Comparison of ENCODE assay signal across 8 cellular contexts in genomic region chr21:28336299-28336698, GRCh38.
DNase-seq lines count a peak whose midpoint lies in the region; ATAC-seq and TF ChIP-seq lines count a peak whose summit lies in the region.

No MANE protein-coding gene starts in this region.

- no peaks in the 10 kb centered on the region for H3K27me3 ChIP-seq in adipocyte (replicated peaks; ENCODE audit: control insufficient read depth, insufficient read depth, low read length)

- H3K27me3 Mint-ChIP-seq in type B pancreatic cell = no peaks in the 10 kb centered on the region
- no peaks in the 10 kb centered on the region for H3K27me3 Mint-ChIP-seq in activated CD8-positive, alpha-beta T cell treated with anti-CD3 and anti-CD28 coated beads, Interleukin-2, amount 10 ng/mL, durations not matched to agents 7 days and 5 days (ENCODE audit: low read depth)
- no peaks in the 10 kb centered on the region for H3K27me3 Mint-ChIP-seq in activated CD4-positive, alpha-beta memory T cell treated with anti-CD3 and anti-CD28 coated beads for 36 hours

- CTCF ChIA-PET in activated CD8-positive, alpha-beta T cell treated with anti-CD3 and anti-CD28 coated beads, Interleukin-2, amount 10 ng/mL, durations not matched to agents 7 days and 5 days (lab: Charles Lee) = interaction anchor here (1.2 kb wide), 1 partner anchor 409 kb away, joined by 7 read pairs; no protein-coding TSS in a partner anchor
- CTCF ChIA-PET in activated CD4-positive, alpha-beta memory T cell treated with anti-CD3 and anti-CD28 coated beads for 36 hours (lab: Charles Lee) = interaction anchor here (0.7 to 1.0 kb wide), 2 partner anchors 132 to 409 kb away, joined by 3 to 5 read pairs; no protein-coding TSS in a partner anchor

- DNase-seq in SIG-M5 treated with dmso at 0.1 percent for 504 hours (lab: John Stamatoyannopoulos, UW; ENCODE audit: unreplicated experiment) (peak; percentile 25), SIG-M5 (lab: John Stamatoyannopoulos, UW) (no peak), adipocyte (ENCODE audit: low read depth) (peak; percentile 88), iPS-NIHi11 (ENCODE audit: low spot score) (peak; percentile 46), type B pancreatic cell (ENCODE audit: extremely low spot score, unreplicated experiment) (no peak)
- DNase-seq in activated CD8-positive, alpha-beta T cell treated with anti-CD3 and anti-CD28 coated beads, Interleukin-2, amount 10 ng/mL, durations not matched to agents 7 days and 5 days = no peak
- no peak for DNase-seq in activated CD4-positive, alpha-beta memory T cell treated with anti-CD3 and anti-CD28 coated beads for 36 hours

- no peaks in the 10 kb centered on the region for H3K36me3 Mint-ChIP-seq in type B pancreatic cell
- no peaks in the 10 kb centered on the region for H3K36me3 Mint-ChIP-seq in activated CD8-positive, alpha-beta T cell treated with anti-CD3 and anti-CD28 coated beads, Interleukin-2, amount 10 ng/mL, durations not matched to agents 7 days and 5 days (ENCODE audit: low read depth)
- no peaks in the 10 kb centered on the region for H3K36me3 Mint-ChIP-seq in activated CD4-positive, alpha-beta memory T cell treated with anti-CD3 and anti-CD28 coated beads for 36 hours

- H3K9ac ChIP-seq in adipocyte (ENCODE audit: low read length) = peak overlapping the region; percentile 70

- no peaks in the 10 kb centered on the region for H3K9me3 ChIP-seq in adipocyte (ENCODE audit: control insufficient read depth, low read length)

- intact Hi-C loops in activated CD4-positive, alpha-beta memory T cell treated with anti-CD3 and anti-CD28 coated beads for 36 hours (cut with micrococcal nuclease) = loop anchor here (2.0 kb wide), 1 partner anchor 409 kb away; no protein-coding TSS in a partner anchor

- peaks cover 9% of the 10 kb centered on the region for H3K4me1 Mint-ChIP-seq in type B pancreatic cell (ENCODE audit: unreplicated experiment)
- no peaks in the 10 kb centered on the region for H3K4me1 Mint-ChIP-seq in activated CD8-positive, alpha-beta T cell treated with anti-CD3 and anti-CD28 coated beads, Interleukin-2, amount 10 ng/mL, durations not matched to agents 7 days and 5 days (ENCODE audit: low read depth)
- no peaks in the 10 kb centered on the region for H3K4me1 Mint-ChIP-seq in activated CD4-positive, alpha-beta memory T cell treated with anti-CD3 and anti-CD28 coated beads for 36 hours (ENCODE audit: low read depth)

- H3K36me3 ChIP-seq in adipocyte (ENCODE audit: control insufficient read depth, insufficient read depth, low read length, severe bottlenecking) = no peaks in the 10 kb centered on the region

- H3K9me3 Mint-ChIP-seq in type B pancreatic cell = no peaks in the 10 kb centered on the region
- no peaks in the 10 kb centered on the region for H3K9me3 Mint-ChIP-seq in activated CD8-positive, alpha-beta T cell treated with anti-CD3 and anti-CD28 coated beads, Interleukin-2, amount 10 ng/mL, durations not matched to agents 7 days and 5 days (ENCODE audit: insufficient read depth)
- H3K9me3 Mint-ChIP-seq in activated CD4-positive, alpha-beta memory T cell treated with anti-CD3 and anti-CD28 coated beads for 36 hours = no peaks in the 10 kb centered on the region

- ATAC-seq in activated CD4-positive, CD25-positive, alpha-beta regulatory T cell treated with anti-CD3 and anti-CD28 coated beads, Interleukin-2, amount 50 U/mL, for 24 hours = no peak
- ATAC-seq in activated CD8-positive, alpha-beta T cell treated with anti-CD3 and anti-CD28 coated beads, Interleukin-2, amount 10 ng/mL, durations not matched to agents 7 days and 5 days = no peak

- TF ChIP-seq CTCF in type B pancreatic cell (conservative IDR thresholded peaks at IDR 0.05) = peak; percentile 69

- no peak overlapping the region for H3K4me3 Mint-ChIP-seq in type B pancreatic cell
- no peak overlapping the region for H3K4me3 Mint-ChIP-seq in activated CD8-positive, alpha-beta T cell treated with anti-CD3 and anti-CD28 coated beads, Interleukin-2, amount 10 ng/mL, durations not matched to agents 7 days and 5 days
- H3K4me3 Mint-ChIP-seq in activated CD4-positive, alpha-beta memory T cell treated with anti-CD3 and anti-CD28 coated beads for 36 hours = no peak overlapping the region

- POLR2A ChIA-PET in activated CD8-positive, alpha-beta T cell treated with anti-CD3 and anti-CD28 coated beads, Interleukin-2, amount 10 ng/mL, durations not matched to agents 7 days and 5 days (lab: Charles Lee) = no interaction called here
- POLR2A ChIA-PET in activated CD4-positive, alpha-beta memory T cell treated with anti-CD3 and anti-CD28 coated beads for 36 hours (lab: Charles Lee) = no interaction called here

- H3K4me3 ChIP-seq in adipocyte (ENCODE audit: low read length) = no peak overlapping the region

- H3K4me1 ChIP-seq in adipocyte (ENCODE audit: control insufficient read depth, insufficient read depth, low read length) = peaks cover 43% of the 10 kb centered on the region

- H3K27ac Mint-ChIP-seq in type B pancreatic cell = no peak overlapping the region
- no peak overlapping the region for H3K27ac Mint-ChIP-seq in activated CD8-positive, alpha-beta T cell treated with anti-CD3 and anti-CD28 coated beads, Interleukin-2, amount 10 ng/mL, durations not matched to agents 7 days and 5 days
- no peak overlapping the region for H3K27ac Mint-ChIP-seq in activated CD4-positive, alpha-beta memory T cell treated with anti-CD3 and anti-CD28 coated beads for 36 hours

Comparison
In these comparisons a context has a peak if more than half of its experiments do, and no peak if none do; other contexts are left out.
1. DNase-seq: peak in SIG-M5 treated with dmso at 0.1 percent for 504 hours (single experiment), adipocyte (single experiment) and iPS-NIHi11 (single experiment); none in SIG-M5 (single experiment), type B pancreatic cell (single experiment), activated CD8-positive, alpha-beta T cell treated with anti-CD3 and anti-CD28 coated beads, Interleukin-2, amount 10 ng/mL, durations not matched to agents 7 days and 5 days (single experiment) and activated CD4-positive, alpha-beta memory T cell treated with anti-CD3 and anti-CD28 coated beads for 36 hours (single experiment).